Comparison of ENCODE assay signal across 2 cellular contexts in the genomic region with DNA sequence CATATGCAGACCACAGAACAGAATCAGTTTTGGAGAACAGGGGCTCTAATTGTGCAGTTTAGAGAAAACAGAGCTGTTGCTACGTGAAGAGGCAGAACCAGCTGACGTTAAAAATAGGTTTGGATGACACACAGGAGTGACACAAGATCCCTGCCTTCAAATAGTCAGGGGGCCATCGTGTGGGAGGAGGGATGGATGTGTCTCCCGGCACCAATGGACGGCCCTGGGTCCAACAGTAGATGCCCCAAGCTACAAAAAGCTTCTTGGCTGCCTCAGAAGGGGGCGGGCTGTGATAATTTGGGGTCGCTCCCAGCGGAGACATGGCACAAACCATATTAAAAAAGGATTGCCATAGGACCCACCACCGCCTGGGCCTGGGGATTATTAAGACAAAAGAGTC.
TF ChIP-seq lines count a peak whose summit lies in the region.

No MANE protein-coding gene starts in this region.

TF ChIP-seq in H1, 55 proteins besides CTCF, POLR2A, EP300 and RAD21 (continued from another document):
- TF ChIP-seq, protein P1, sequence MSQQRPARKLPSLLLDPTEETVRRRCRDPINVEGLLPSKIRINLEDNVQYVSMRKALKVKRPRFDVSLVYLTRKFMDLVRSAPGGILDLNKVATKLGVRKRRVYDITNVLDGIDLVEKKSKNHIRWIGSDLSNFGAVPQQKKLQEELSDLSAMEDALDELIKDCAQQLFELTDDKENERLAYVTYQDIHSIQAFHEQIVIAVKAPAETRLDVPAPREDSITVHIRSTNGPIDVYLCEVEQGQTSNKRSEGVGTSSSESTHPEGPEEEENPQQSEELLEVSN (IDR thresholded peaks at IDR 0.05), result no peak
- TF ChIP-seq SIX5 (IDR thresholded peaks at IDR 0.05; ENCODE audit: low read depth, low read length) (no peak), RNF2 (IDR thresholded peaks at IDR 0.05; ENCODE audit: borderline replicate concordance, low read depth, low read length, missing control alignments, poor library complexity, severe bottlenecking) (no peak), KDM1A (IDR thresholded peaks at IDR 0.05; ENCODE audit: borderline replicate concordance, low read length) (no peak), RXRA (IDR thresholded peaks at IDR 0.05; ENCODE audit: insufficient read depth, low read depth, low read length) (no peak), CHD1 (IDR thresholded peaks at IDR 0.05; ENCODE audit: low read depth, low read length) (no peak), CBX8 (IDR thresholded peaks at IDR 0.05; ENCODE audit: borderline replicate concordance, low read depth, low read length) (no peak)

TF ChIP-seq in HEK293T, 16 proteins besides CTCF, POLR2A, EP300 and RAD21 (continued from another document):
- TF ChIP-seq, protein P2, sequence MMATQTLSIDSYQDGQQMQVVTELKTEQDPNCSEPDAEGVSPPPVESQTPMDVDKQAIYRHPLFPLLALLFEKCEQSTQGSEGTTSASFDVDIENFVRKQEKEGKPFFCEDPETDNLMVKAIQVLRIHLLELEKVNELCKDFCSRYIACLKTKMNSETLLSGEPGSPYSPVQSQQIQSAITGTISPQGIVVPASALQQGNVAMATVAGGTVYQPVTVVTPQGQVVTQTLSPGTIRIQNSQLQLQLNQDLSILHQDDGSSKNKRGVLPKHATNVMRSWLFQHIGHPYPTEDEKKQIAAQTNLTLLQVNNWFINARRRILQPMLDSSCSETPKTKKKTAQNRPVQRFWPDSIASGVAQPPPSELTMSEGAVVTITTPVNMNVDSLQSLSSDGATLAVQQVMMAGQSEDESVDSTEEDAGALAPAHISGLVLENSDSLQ (IDR thresholded peaks at IDR 0.05), result no peak
- no peak for TF ChIP-seq TARDBP (IDR thresholded peaks at IDR 0.05)
